11 cellular contexts compared by ENCODE assay signal in the genomic region with DNA sequence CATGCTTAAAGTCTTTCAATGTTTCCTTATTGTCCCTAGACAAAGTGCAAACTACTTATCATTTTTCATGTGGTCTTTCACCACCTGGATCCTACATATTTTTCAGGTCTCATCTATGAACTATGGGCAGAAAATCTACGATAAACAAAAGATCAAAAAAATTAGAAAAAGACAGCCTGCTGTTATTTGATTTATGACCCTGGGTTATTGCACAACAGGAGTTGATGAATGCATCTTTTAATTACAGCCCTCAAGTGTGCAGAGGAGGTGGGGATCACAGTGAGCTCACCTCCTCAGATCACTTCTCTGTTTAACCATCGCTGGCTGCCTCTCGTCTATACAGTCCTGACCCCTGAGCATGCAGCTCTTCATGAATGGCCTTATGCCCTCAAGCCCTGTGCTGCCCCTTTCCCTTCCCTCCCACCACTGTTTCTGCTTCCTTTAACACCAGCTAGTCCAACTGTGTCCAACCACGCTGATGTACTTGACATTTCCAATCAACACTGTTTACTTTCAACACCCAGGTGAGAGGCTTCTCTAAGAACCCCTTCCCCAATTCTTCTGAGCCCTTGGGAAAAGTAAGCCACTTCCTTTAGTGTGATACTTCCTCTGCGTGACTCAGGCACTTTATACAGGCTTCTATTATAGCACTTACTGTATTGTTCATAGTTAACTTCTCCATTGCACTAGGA.
A peak's percentile ranks its signal among the peaks of the same experiment; 100 is the strongest.
DNase-seq lines count a peak whose midpoint lies in the region; ATAC-seq and TF ChIP-seq lines count a peak whose summit lies in the region.
"Had no signal": no experiment of that assay in that cellular context is flagged by ENCODE, and none has a peak within 500 bp of the region (broad histone marks: within the 10 kb centered on the region; RNA-seq: fewer than 3 reads in every experiment).

No MANE protein-coding gene starts in this region.

- H3K27me3 ChIP-seq in body of pancreas = no peaks in the 10 kb centered on the region

- TF ChIP-seq CTCF in body of pancreas (IDR thresholded peaks at IDR 0.05) = no peak

- ATAC-seq in natural killer cell treated with Interleukin-12 subunit alpha and Interleukin-12 subunit beta and Interleukin-15 and Interleukin-18, amount 100 ng/mL, for 72 hours = no peak
- ATAC-seq in GM18517 (IDR thresholded peaks at IDR 0.05; ENCODE audit: unreplicated experiment) = no peak
- no peak for ATAC-seq in body of pancreas
- ATAC-seq: A549 had no signal

- H3K9me3 Mint-ChIP-seq in activated CD4-positive, alpha-beta memory T cell treated with anti-CD3 and anti-CD28 coated beads for 36 hours = peaks cover 8% of the 10 kb centered on the region
- H3K9me3 Mint-ChIP-seq in natural killer cell treated with Interleukin-12 subunit alpha and Interleukin-12 subunit beta and Interleukin-15 and Interleukin-18, amount 100 ng/mL, for 72 hours = no peaks in the 10 kb centered on the region

- H3K4me3 ChIP-seq in body of pancreas = no peak overlapping the region
- H3K4me3 ChIP-seq: A549 had no signal

- DNase-seq in SIG-M5 treated with dmso at 0.1 percent for 504 hours (lab: John Stamatoyannopoulos, UW; ENCODE audit: unreplicated experiment) (peak; percentile 27), SIG-M5 (lab: John Stamatoyannopoulos, UW) (no peak), Kasumi-1 (lab: John Stamatoyannopoulos, UW) (peak; percentile 34 to 52), body of pancreas (no peak), DMS114 treated with DMSO at 0.1 percent for 48 hours (lab: John Stamatoyannopoulos, UW; ENCODE audit: unreplicated experiment) (no peak)
- DNase-seq in activated CD4-positive, alpha-beta memory T cell treated with anti-CD3 and anti-CD28 coated beads for 36 hours = no peak
- no peak for DNase-seq in natural killer cell treated with Interleukin-12 subunit alpha and Interleukin-12 subunit beta and Interleukin-15 and Interleukin-18, amount 100 ng/mL, for 72 hours (ENCODE audit: low spot score)
- DNase-seq: NCI-H1694 treated with DMSO at 0.1 percent for 48 hours; stimulated activated CD4-positive, alpha-beta T cell treated with anti-CD3 and anti-CD28 coated beads, Interleukin-15, amount 100 ng/mL, for 24 hours had no signal

- intact Hi-C loops in activated CD4-positive, alpha-beta memory T cell treated with anti-CD3 and anti-CD28 coated beads for 36 hours (cut with micrococcal nuclease) = no loop called here
- intact Hi-C loops in body of pancreas (cut with DNase I) = no loop called here

- H3K36me3 ChIP-seq in body of pancreas (replicated peaks in 1 of 2; ENCODE audit: insufficient read depth in 1 of 2, low read depth in 2 of 2) = no peaks in the 10 kb centered on the region

- WGBS in body of pancreas, 2 donors = 54 to 57% methylated on average over 5 of the region's 5 CpGs

- no peaks in the 10 kb centered on the region for H3K27me3 Mint-ChIP-seq in activated CD4-positive, alpha-beta memory T cell treated with anti-CD3 and anti-CD28 coated beads for 36 hours
- no peaks in the 10 kb centered on the region for H3K27me3 Mint-ChIP-seq in natural killer cell treated with Interleukin-12 subunit alpha and Interleukin-12 subunit beta and Interleukin-15 and Interleukin-18, amount 100 ng/mL, for 72 hours

- H3K9me3 ChIP-seq in body of pancreas = no peaks in the 10 kb centered on the region

- CTCF ChIA-PET in activated CD4-positive, alpha-beta memory T cell treated with anti-CD3 and anti-CD28 coated beads for 36 hours (lab: Charles Lee) = interaction anchor here (0.8 to 7.5 kb wide), 4 partner anchors 23 to 140 kb away, joined by 4 to 195 read pairs (median 49); a partner anchor contains a TSS

- no peaks in the 10 kb centered on the region for H3K36me3 Mint-ChIP-seq in activated CD4-positive, alpha-beta memory T cell treated with anti-CD3 and anti-CD28 coated beads for 36 hours
- H3K36me3 Mint-ChIP-seq in natural killer cell treated with Interleukin-12 subunit alpha and Interleukin-12 subunit beta and Interleukin-15 and Interleukin-18, amount 100 ng/mL, for 72 hours = peaks cover 4% of the 10 kb centered on the region

- TF ChIP-seq POLR2A in body of pancreas (IDR thresholded peaks at IDR 0.05) = no peak

- POLR2A ChIA-PET in activated CD4-positive, alpha-beta memory T cell treated with anti-CD3 and anti-CD28 coated beads for 36 hours (lab: Charles Lee) = no interaction called here

- no peak overlapping the region for H3K4me3 Mint-ChIP-seq in activated CD4-positive, alpha-beta memory T cell treated with anti-CD3 and anti-CD28 coated beads for 36 hours
- H3K4me3 Mint-ChIP-seq in natural killer cell treated with Interleukin-12 subunit alpha and Interleukin-12 subunit beta and Interleukin-15 and Interleukin-18, amount 100 ng/mL, for 72 hours = no peak overlapping the region

- no peak overlapping the region for H3K27ac ChIP-seq in body of pancreas
- H3K27ac ChIP-seq: A549 had no signal

- peaks cover 74% of the 10 kb centered on the region for H3K4me1 Mint-ChIP-seq in activated CD4-positive, alpha-beta memory T cell treated with anti-CD3 and anti-CD28 coated beads for 36 hours (ENCODE audit: low read depth)
- H3K4me1 Mint-ChIP-seq in natural killer cell treated with Interleukin-12 subunit alpha and Interleukin-12 subunit beta and Interleukin-15 and Interleukin-18, amount 100 ng/mL, for 72 hours (ENCODE audit: low read depth in 2 of 2) = peaks cover 43 to 55% of the 10 kb centered on the region in 2 donors

- H3K4me1 ChIP-seq in body of pancreas = no peaks in the 10 kb centered on the region
- H3K4me1 ChIP-seq: A549 had no signal

- peak overlapping the region; percentile 20 for H3K27ac Mint-ChIP-seq in activated CD4-positive, alpha-beta memory T cell treated with anti-CD3 and anti-CD28 coated beads for 36 hours
- peak overlapping the region; percentile 49 to 56 for H3K27ac Mint-ChIP-seq in natural killer cell treated with Interleukin-12 subunit alpha and Interleukin-12 subunit beta and Interleukin-15 and Interleukin-18, amount 100 ng/mL, for 72 hours

Comparison
In these comparisons a context has a peak if more than half of its experiments do, and no peak if none do; other contexts are left out.
1. DNase-seq: peak in SIG-M5 treated with dmso at 0.1 percent for 504 hours (single experiment) and Kasumi-1 (2 of 2); none in SIG-M5 (single experiment), activated CD4-positive, alpha-beta memory T cell treated with anti-CD3 and anti-CD28 coated beads for 36 hours (single experiment), natural killer cell treated with Interleukin-12 subunit alpha and Interleukin-12 subunit beta and Interleukin-15 and Interleukin-18, amount 100 ng/mL, for 72 hours (single experiment), body of pancreas (0 of 4) and DMS114 treated with DMSO at 0.1 percent for 48 hours (single experiment).